15 cellular contexts compared by ENCODE assay signal in genomic region chr18:73962251-73962650, GRCh38.
A peak's percentile ranks its signal among the peaks of the same experiment; 100 is the strongest.
DNase-seq lines count a peak whose midpoint lies in the region; ATAC-seq and TF ChIP-seq lines count a peak whose summit lies in the region.
"Had no signal": no experiment of that assay in that cellular context is flagged by ENCODE, and none has a peak within 500 bp of the region (broad histone marks: within the 10 kb centered on the region; RNA-seq: fewer than 3 reads in every experiment).

No MANE protein-coding gene starts in this region.

- CTCF ChIA-PET in OCI-LY7 (lab: Charles Lee; ENCODE audit: unreplicated experiment), result no interaction called here

- no peak for TF ChIP-seq CTCF in choroid plexus epithelial cell (conservative IDR thresholded peaks at IDR 0.05; ENCODE audit: low read depth, low read length)
- no peak for TF ChIP-seq CTCF in OCI-LY7 (conservative IDR thresholded peaks at IDR 0.05; ENCODE audit: low read length)

- no peaks in the 10 kb centered on the region for H3K4me1 ChIP-seq in OCI-LY7 (ENCODE audit: insufficient read depth, low read length, poor library complexity, severe bottlenecking)

- H3K9me2 ChIP-seq in OCI-LY7 (ENCODE audit: insufficient read depth, low read length), result no peaks in the 10 kb centered on the region

- intact Hi-C loops in OCI-LY7 (cut with micrococcal nuclease; ENCODE audit: unreplicated experiment), result no loop called here

- no peaks in the 10 kb centered on the region for H3K36me3 ChIP-seq in OCI-LY7 (ENCODE audit: insufficient read depth, low read length)
- H3K36me3 ChIP-seq: cardiac muscle cell had no signal

- H4K20me1 ChIP-seq in OCI-LY7 (ENCODE audit: insufficient read depth, low read length), result no peaks in the 10 kb centered on the region

- ATAC-seq in GM18907 (IDR thresholded peaks at IDR 0.05; ENCODE audit: unreplicated experiment) (peak; percentile 50), HG03045 (IDR thresholded peaks at IDR 0.05; ENCODE audit: unreplicated experiment) (peak; percentile 62)
- ATAC-seq: activated CD4-positive, CD25-positive, alpha-beta regulatory T cell treated with anti-CD3 and anti-CD28 coated beads, Interleukin-2, amount 50 U/mL, for 24 hours; T-cell had no signal

- no peak overlapping the region for H2AFZ ChIP-seq in OCI-LY7 (ENCODE audit: low read length)

- H3K4me3 ChIP-seq in choroid plexus epithelial cell (ENCODE audit: low read depth, low read length) (no peak overlapping the region), OCI-LY7 (ENCODE audit: low read depth, low read length, poor library complexity, severe bottlenecking) (no peak overlapping the region)
- H3K4me3 ChIP-seq: cardiac muscle cell had no signal

- DNase-seq in AG08396 (ENCODE audit: low spot score), result peak; percentile 27
- peak; percentile 39 for DNase-seq in choroid plexus epithelial cell (ENCODE audit: low read depth)
- no peak for DNase-seq in hippocampal formation (lab: John Stamatoyannopoulos, UW)
- no peak for DNase-seq in OCI-LY7 (ENCODE audit: low spot score)
- no peak for DNase-seq in NCI-H2081 treated with DMSO at 0.1 percent for 48 hours (lab: John Stamatoyannopoulos, UW)
- DNase-seq in DMS53 treated with DMSO at 0.1 percent for 48 hours (lab: John Stamatoyannopoulos, UW; ENCODE audit: unreplicated experiment), result no peak
- DNase-seq: effector memory CD4-positive, alpha-beta T cell; islet precursor cell; NCI-H2029; NCI-H748 treated with DMSO at 0.1 percent for 48 hours; T-cell had no signal

- no peak overlapping the region for H3K27ac ChIP-seq in OCI-LY7 (ENCODE audit: low read depth, low read length, poor library complexity, severe bottlenecking)
- H3K27ac ChIP-seq: cardiac muscle cell had no signal

- no peaks in the 10 kb centered on the region for H3K9me3 ChIP-seq in OCI-LY7 (ENCODE audit: low read length)

- no peak overlapping the region for H3K4me2 ChIP-seq in OCI-LY7 (ENCODE audit: low read length)

- POLR2A ChIA-PET in OCI-LY7 (lab: Charles Lee), result no interaction called here

- no TSS peak for BruUV-seq in OCI-LY7 (replicated peaks; lab: Mats Ljungman, UMichigan)

- H3K79me2 ChIP-seq in OCI-LY7 (ENCODE audit: insufficient read depth, low read depth, low read length), result no peaks in the 10 kb centered on the region

Comparison
In these comparisons a context has a peak if more than half of its experiments do, and no peak if none do; other contexts are left out.
1. DNase-seq: peak in AG08396 (single experiment) and choroid plexus epithelial cell (single experiment); none in hippocampal formation (0 of 2), OCI-LY7 (single experiment), NCI-H2081 treated with DMSO at 0.1 percent for 48 hours (single experiment) and DMS53 treated with DMSO at 0.1 percent for 48 hours (single experiment).